In the genomic region with DNA sequence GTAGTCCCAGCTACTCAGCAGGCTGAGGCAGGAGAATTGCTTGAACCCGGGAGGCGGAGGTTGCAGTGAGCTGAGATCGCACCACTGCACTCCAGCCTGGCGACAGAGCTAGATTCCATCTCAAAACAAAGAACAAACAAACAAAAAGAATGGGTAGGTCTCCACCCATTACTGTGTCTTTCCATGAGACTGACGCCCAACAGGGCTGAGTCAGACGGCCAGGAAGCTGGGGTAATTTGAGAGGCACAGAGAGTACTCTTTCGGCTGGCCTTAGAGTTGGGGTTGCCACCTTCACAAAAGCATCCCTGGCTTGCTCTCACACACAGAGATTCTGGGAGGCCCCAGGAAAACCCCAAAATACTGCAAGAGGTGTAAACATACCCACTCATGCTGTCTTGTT, we compare ENCODE assay signal across 16 cellular contexts.
DNase-seq lines count a peak whose midpoint lies in the region; ATAC-seq, FAIRE-seq and TF ChIP-seq lines count a peak whose summit lies in the region.
"Had no signal": no experiment of that assay in that cellular context is flagged by ENCODE, and none has a peak within 500 bp of the region (broad histone marks: within the 10 kb centered on the region; RNA-seq: fewer than 3 reads in every experiment).

No MANE protein-coding gene starts in this region.

- DNase-seq in SK-N-SH, result no peak
- DNase-seq in NT2/D1 (ENCODE audit: low read depth, low spot score), result peak; percentile 36
- DNase-seq in dermis blood vessel endothelial cell, result peak; percentile 30
- no peak for DNase-seq in suprapubic skin (ENCODE audit: low spot score in 2 of 2)
- no peak for DNase-seq in adrenal gland
- no peak for DNase-seq in D721Med (ENCODE audit: insufficient read length, low spot score)
- DNase-seq: ACHN; activated CD4-positive, alpha-beta T cell treated with anti-CD3 and anti-CD28 coated beads for 4 hours; DMS79; hippocampal formation; NCI-H2081 treated with DMSO at 0.1 percent for 48 hours; nucleus accumbens had no signal

- H3K4me3 ChIP-seq in SK-N-SH (ENCODE audit: low read depth in 2 of 2, low read length in 1 of 2) (no peak overlapping the region), NT2/D1 (ENCODE audit: insufficient read length, low read depth) (no peak overlapping the region), suprapubic skin (no peak overlapping the region), adrenal gland (no peak overlapping the region)
- H3K4me3 ChIP-seq: cardiac muscle cell had no signal

- H3F3A ChIP-seq in SK-N-SH (replicated peaks; ENCODE audit: insufficient read depth), result no peaks in the 10 kb centered on the region

- ATAC-seq in SK-N-SH treated with all-trans-retinoic acid at 6 μM for 48 hours (peak; percentile 77), GM18909 (IDR thresholded peaks at IDR 0.05; ENCODE audit: poor library complexity, unreplicated experiment) (no peak)

- CTCF ChIA-PET in SK-N-SH (lab: Yijun Ruan, JAX), result no interaction called here

- H2AFZ ChIP-seq in SK-N-SH (ENCODE audit: low read depth), result no peak overlapping the region

- no peaks in the 10 kb centered on the region for H3K27me3 ChIP-seq in SK-N-SH (ENCODE audit: insufficient read depth)
- no peaks in the 10 kb centered on the region for H3K27me3 ChIP-seq in NT2/D1 (ENCODE audit: insufficient read depth, insufficient read length)
- no peaks in the 10 kb centered on the region for H3K27me3 ChIP-seq in suprapubic skin
- no peaks in the 10 kb centered on the region for H3K27me3 ChIP-seq in adrenal gland
- H3K27me3 ChIP-seq: cardiac muscle cell had no signal

- H3K9ac ChIP-seq in SK-N-SH, result no peak overlapping the region
- no peak overlapping the region for H3K9ac ChIP-seq in NT2/D1 (ENCODE audit: insufficient read length, low read depth)

- H3K9me2 ChIP-seq in SK-N-SH, result no peaks in the 10 kb centered on the region

- TF ChIP-seq EP300 in SK-N-SH (IDR thresholded peaks at IDR 0.05; ENCODE audit: borderline replicate concordance in 1 of 2, low read depth in 1 of 2, low read length in 1 of 2) (no peak), suprapubic skin (IDR thresholded peaks at IDR 0.05) (no peak)

- no peak overlapping the region for H3K4me2 ChIP-seq in SK-N-SH

- POLR2A ChIA-PET in SK-N-SH (lab: Yijun Ruan, JAX), result no interaction called here

- no peaks in the 10 kb centered on the region for H3K79me2 ChIP-seq in SK-N-SH (ENCODE audit: insufficient read depth)

- TF ChIP-seq RAD21 in SK-N-SH (IDR thresholded peaks at IDR 0.05; ENCODE audit: low read length), result no peak

- TF ChIP-seq POLR2A in suprapubic skin (IDR thresholded peaks at IDR 0.05) (no peak), adrenal gland (IDR thresholded peaks at IDR 0.05) (no peak)

- no peak for TF ChIP-seq CTCF in SK-N-SH (IDR thresholded peaks at IDR 0.05)
- no peak for TF ChIP-seq CTCF in suprapubic skin (IDR thresholded peaks at IDR 0.05)
- TF ChIP-seq CTCF in adrenal gland (IDR thresholded peaks at IDR 0.05), result no peak
- no peak for TF ChIP-seq CTCF in D721Med (IDR thresholded peaks at IDR 0.05; ENCODE audit: insufficient read depth, missing control alignments)

- no peaks in the 10 kb centered on the region; a peak in 1 of 4 replicates for H3K4me1 ChIP-seq in SK-N-SH (ENCODE audit: control insufficient read depth in 1 of 2, insufficient read depth in 2 of 2, low read depth in 1 of 2, low read length in 1 of 2)
- peaks cover 14% of the 10 kb centered on the region for H3K4me1 ChIP-seq in NT2/D1 (ENCODE audit: insufficient read depth, insufficient read length)
- no peaks in the 10 kb centered on the region for H3K4me1 ChIP-seq in suprapubic skin
- H3K4me1 ChIP-seq in adrenal gland (replicated peaks in 1 of 2), result no peaks in the 10 kb centered on the region

- H3K27ac ChIP-seq in SK-N-SH (ENCODE audit: low read depth in 2 of 2, low read length in 1 of 2) (no peak overlapping the region), suprapubic skin (peak overlapping the region; percentile 29), adrenal gland (no peak overlapping the region)
- H3K27ac ChIP-seq: cardiac muscle cell had no signal

- H3K9me3 ChIP-seq in SK-N-SH (no peaks in the 10 kb centered on the region), NT2/D1 (ENCODE audit: insufficient read depth, low read length) (peaks cover 10% of the 10 kb centered on the region), suprapubic skin (no peaks in the 10 kb centered on the region), adrenal gland (replicated peaks in 1 of 3) (no peaks in the 10 kb centered on the region)

- intact Hi-C loops in adrenal gland (cut with DNase I), result no loop called here

- 56% methylated on average over 6 of the region's 7 CpGs for WGBS in SK-N-SH (ENCODE audit: low lambda C conversion rate)
- WGBS in suprapubic skin, result 62% methylated on average over 7 of the region's 7 CpGs
- WGBS in adrenal gland, 4 donors, result 79 to 89% (median 84%) methylated on average over 6 to 7 of the region's 7 CpGs

- FAIRE-seq in D721Med (lab: Jason Lieb, UNC), result no peak
- FAIRE-seq: GM12891 had no signal

- H4K20me1 ChIP-seq in SK-N-SH (ENCODE audit: insufficient read depth), result no peaks in the 10 kb centered on the region

- H3K36me3 ChIP-seq in SK-N-SH (replicated peaks in 1 of 2; ENCODE audit: control insufficient read depth in 1 of 2, insufficient read depth in 2 of 2, low read length in 1 of 2) (no peaks in the 10 kb centered on the region), NT2/D1 (ENCODE audit: insufficient read depth, insufficient read length, low read length) (no peaks in the 10 kb centered on the region), suprapubic skin (no peaks in the 10 kb centered on the region), adrenal gland (replicated peaks in 1 of 2) (no peaks in the 10 kb centered on the region)
- H3K36me3 ChIP-seq: cardiac muscle cell had no signal

TF ChIP-seq in SK-N-SH treated with all-trans-retinoic acid at 6 μM for 48 hours, 23 proteins besides CTCF, POLR2A, EP300 and RAD21 (continues in another document):
- TF ChIP-seq ZC3H10 (CRISPR knock-in tag; IDR thresholded peaks at IDR 0.05), result no peak
- TF ChIP-seq CSDC2 (CRISPR knock-in tag; IDR thresholded peaks at IDR 0.05), result no peak
- no peak for TF ChIP-seq ESRRG (CRISPR knock-in tag; IDR thresholded peaks at IDR 0.05)
- TF ChIP-seq PPARA (CRISPR knock-in tag; IDR thresholded peaks at IDR 0.05; ENCODE audit: borderline replicate concordance), result no peak
- TF ChIP-seq, protein P1, sequence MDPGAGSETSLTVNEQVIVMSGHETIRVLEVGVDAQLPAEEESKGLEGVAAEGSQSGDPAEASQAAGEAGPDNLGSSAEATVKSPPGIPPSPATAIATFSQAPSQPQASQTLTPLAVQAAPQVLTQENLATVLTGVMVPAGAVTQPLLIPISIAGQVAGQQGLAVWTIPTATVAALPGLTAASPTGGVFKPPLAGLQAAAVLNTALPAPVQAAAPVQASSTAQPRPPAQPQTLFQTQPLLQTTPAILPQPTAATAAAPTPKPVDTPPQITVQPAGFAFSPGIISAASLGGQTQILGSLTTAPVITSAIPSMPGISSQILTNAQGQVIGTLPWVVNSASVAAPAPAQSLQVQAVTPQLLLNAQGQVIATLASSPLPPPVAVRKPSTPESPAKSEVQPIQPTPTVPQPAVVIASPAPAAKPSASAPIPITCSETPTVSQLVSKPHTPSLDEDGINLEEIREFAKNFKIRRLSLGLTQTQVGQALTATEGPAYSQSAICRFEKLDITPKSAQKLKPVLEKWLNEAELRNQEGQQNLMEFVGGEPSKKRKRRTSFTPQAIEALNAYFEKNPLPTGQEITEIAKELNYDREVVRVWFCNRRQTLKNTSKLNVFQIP (CRISPR knock-in tag; IDR thresholded peaks at IDR 0.05; ENCODE audit: borderline replicate concordance, low read depth), result no peak
- TF ChIP-seq ARNTL (CRISPR knock-in tag; IDR thresholded peaks at IDR 0.05; ENCODE audit: borderline replicate concordance, low read depth), result no peak
- no peak for TF ChIP-seq ZNF70 (CRISPR knock-in tag; IDR thresholded peaks at IDR 0.05)
- no peak for TF ChIP-seq BACH2 (CRISPR knock-in tag; IDR thresholded peaks at IDR 0.05; ENCODE audit: borderline replicate concordance)
- TF ChIP-seq RARB (CRISPR knock-in tag; IDR thresholded peaks at IDR 0.05), result no peak
- no peak for TF ChIP-seq TCF4 (CRISPR knock-in tag; IDR thresholded peaks at IDR 0.05; ENCODE audit: borderline replicate concordance)
- no peak for TF ChIP-seq ZNF8 (CRISPR knock-in tag; IDR thresholded peaks at IDR 0.05)
- no peak for TF ChIP-seq ZFP30 (CRISPR knock-in tag; IDR thresholded peaks at IDR 0.05)
- TF ChIP-seq GLIS3 (CRISPR knock-in tag; IDR thresholded peaks at IDR 0.05), result no peak
- no peak for TF ChIP-seq ZFP3 (CRISPR knock-in tag; IDR thresholded peaks at IDR 0.05)

TF ChIP-seq in SK-N-SH, 30 proteins besides CTCF, POLR2A, EP300 and RAD21 (continues in another document):
- TF ChIP-seq EZH2phosphoT487 (IDR thresholded peaks at IDR 0.05; ENCODE audit: borderline replicate concordance, low read depth) (no peak), SIN3A (IDR thresholded peaks at IDR 0.05; ENCODE audit: borderline replicate concordance, low read depth, low read length) (no peak), TAF1 (IDR thresholded peaks at IDR 0.05; ENCODE audit: borderline replicate concordance, low read depth, low read length) (no peak), MXI1 (IDR thresholded peaks at IDR 0.05; ENCODE audit: low read depth, low read length) (no peak), GATA2 (CRISPR knock-in tag; IDR thresholded peaks at IDR 0.05) (no peak), FOXM1 (IDR thresholded peaks at IDR 0.05; ENCODE audit: low read depth) (no peak), NFIC (IDR thresholded peaks at IDR 0.05; ENCODE audit: borderline replicate concordance) (no peak), RCOR1 (IDR thresholded peaks at IDR 0.05; ENCODE audit: low read length) (no peak)
- TF ChIP-seq, protein P2, sequence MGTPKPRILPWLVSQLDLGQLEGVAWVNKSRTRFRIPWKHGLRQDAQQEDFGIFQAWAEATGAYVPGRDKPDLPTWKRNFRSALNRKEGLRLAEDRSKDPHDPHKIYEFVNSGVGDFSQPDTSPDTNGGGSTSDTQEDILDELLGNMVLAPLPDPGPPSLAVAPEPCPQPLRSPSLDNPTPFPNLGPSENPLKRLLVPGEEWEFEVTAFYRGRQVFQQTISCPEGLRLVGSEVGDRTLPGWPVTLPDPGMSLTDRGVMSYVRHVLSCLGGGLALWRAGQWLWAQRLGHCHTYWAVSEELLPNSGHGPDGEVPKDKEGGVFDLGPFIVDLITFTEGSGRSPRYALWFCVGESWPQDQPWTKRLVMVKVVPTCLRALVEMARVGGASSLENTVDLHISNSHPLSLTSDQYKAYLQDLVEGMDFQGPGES (IDR thresholded peaks at IDR 0.05; ENCODE audit: low read depth, low read length), result no peak

Comparison
In these comparisons a context has a peak if more than half of its experiments do, and no peak if none do; other contexts are left out.
1. DNase-seq: peak in NT2/D1 (single experiment) and dermis blood vessel endothelial cell (single experiment); none in SK-N-SH (single experiment), suprapubic skin (0 of 2), adrenal gland (0 of 7) and D721Med (single experiment).